ENCODE assay signal across 8 cellular contexts in the genomic region with DNA sequence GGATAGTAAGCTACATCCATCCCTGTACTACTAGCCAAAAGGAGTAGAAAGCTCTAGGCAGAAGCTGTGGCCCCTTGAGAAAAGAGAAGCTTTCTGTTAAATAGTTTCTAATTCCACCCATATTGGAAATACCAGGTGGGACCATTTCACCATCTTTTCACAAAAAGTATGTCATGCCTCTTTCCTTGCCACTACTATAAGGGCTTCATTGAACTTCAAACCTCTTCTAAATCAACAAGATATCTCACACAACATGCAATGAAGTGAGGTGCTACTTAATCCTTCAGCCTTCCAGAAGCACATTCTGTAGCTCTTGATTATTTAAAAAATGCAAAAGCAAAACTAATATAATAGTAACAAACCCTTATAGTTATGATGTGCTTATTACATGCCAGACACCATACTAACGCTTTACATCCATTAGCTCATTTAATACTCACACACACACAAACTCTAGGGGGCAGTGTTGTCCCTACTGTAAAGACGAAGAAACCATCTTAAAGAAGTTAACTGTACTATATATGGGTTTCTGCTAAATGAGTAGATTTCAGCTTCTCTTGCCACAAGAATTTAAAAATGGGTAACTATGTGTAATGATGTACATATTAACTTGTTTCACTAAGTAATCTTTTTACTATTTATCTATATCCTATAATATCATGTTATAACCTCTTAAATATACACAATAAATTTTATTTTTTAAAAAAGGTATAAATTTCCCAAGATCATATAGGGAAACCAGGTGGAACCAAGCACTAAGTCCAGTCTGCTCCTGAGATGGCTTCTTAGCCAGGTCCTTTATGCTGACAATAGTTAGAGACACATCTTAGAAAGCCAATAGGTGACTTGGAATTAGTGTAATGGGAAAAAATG.
A peak's percentile ranks its signal among the peaks of the same experiment; 100 is the strongest.
DNase-seq lines count a peak whose midpoint lies in the region; ATAC-seq and TF ChIP-seq lines count a peak whose summit lies in the region.

No MANE protein-coding gene starts in this region.

- DNase-seq in D341Med (ENCODE audit: low spot score) (peak; percentile 36), NCI-H526 (lab: John Stamatoyannopoulos, UW) (peak; percentile 23 to 82), fibroblast of gingiva (ENCODE audit: low read depth) (peak; percentile 56), osteocyte (ENCODE audit: extremely low spot score, unreplicated experiment) (no peak), HPDE6-E6E7 (ENCODE audit: extremely low spot score) (no peak)
- peak; percentile 32 to 42 for DNase-seq in activated CD4-positive, alpha-beta T cell treated with anti-CD3 and anti-CD28 coated beads, Interleukin-2, amount 50 U/mL, for 4 hours

- ATAC-seq in GM19328 (IDR thresholded peaks at IDR 0.05; ENCODE audit: unreplicated experiment) (peak; percentile 93), HG03378 (IDR thresholded peaks at IDR 0.05; ENCODE audit: unreplicated experiment) (peak; percentile 98)

- peaks cover 73% of the 10 kb centered on the region for H3K27me3 Mint-ChIP-seq in osteocyte (ENCODE audit: unreplicated experiment)

- H3K9me3 Mint-ChIP-seq in osteocyte (ENCODE audit: unreplicated experiment) = no peaks in the 10 kb centered on the region

- peak; percentile 78 for TF ChIP-seq CTCF in osteocyte (IDR thresholded peaks at IDR 0.05)

- H3K27ac Mint-ChIP-seq in osteocyte (ENCODE audit: unreplicated experiment) = no peak overlapping the region

- H3K4me3 Mint-ChIP-seq in osteocyte (ENCODE audit: unreplicated experiment) = no peak overlapping the region

- no peaks in the 10 kb centered on the region for H3K36me3 Mint-ChIP-seq in osteocyte (ENCODE audit: unreplicated experiment)

- no peaks in the 10 kb centered on the region for H3K4me1 Mint-ChIP-seq in osteocyte (ENCODE audit: unreplicated experiment)

Comparison
In these comparisons a context has a peak if more than half of its experiments do, and no peak if none do; other contexts are left out.
1. DNase-seq: peak in D341Med (single experiment), NCI-H526 (2 of 2), activated CD4-positive, alpha-beta T cell treated with anti-CD3 and anti-CD28 coated beads, Interleukin-2, amount 50 U/mL, for 4 hours (2 of 2) and fibroblast of gingiva (single experiment); none in osteocyte (single experiment) and HPDE6-E6E7 (single experiment).